ENCODE assay signal across 22 cellular contexts in genomic region chr18:10460414-10461018, GRCh38. TPM values are rescaled to one million over a fixed set of nuclear protein-coding genes. Genes with fewer than 3 reads are reported as not detected.
A peak's percentile ranks its signal among the peaks of the same experiment; 100 is the strongest.
DNase-seq lines count a peak whose midpoint lies in the region; ATAC-seq, FAIRE-seq and TF ChIP-seq lines count a peak whose summit lies in the region.
"Had no signal": no experiment of that assay in that cellular context is flagged by ENCODE, and none has a peak within 500 bp of the region (broad histone marks: within the 10 kb centered on the region; RNA-seq: fewer than 3 reads in every experiment).

No MANE protein-coding gene starts in this region.

- POLR2A ChIA-PET in IMR-90 (lab: Charles Lee; ENCODE audit: unreplicated experiment) (no interaction called here), K562 (lab: Yijun Ruan, JAX) (interaction anchor here (1.0 to 1.1 kb wide), 2 partner anchors 11 to 65 kb away, joined by 3 read pairs; partner anchors contain the start of gene NAPG)

- no peak for TF ChIP-seq EP300 in K562 (IDR thresholded peaks at IDR 0.05; ENCODE audit: low read length)

- no peak overlapping the region for H2BK5ac ChIP-seq in IMR-90 (ENCODE audit: low read depth, low read length, poor library complexity, severe bottlenecking)

- H3K27me3 ChIP-seq in IMR-90 (ENCODE audit: control insufficient read depth, insufficient read depth, low read length) = peaks cover 27% of the 10 kb centered on the region
- peaks cover 13 to 18% of the 10 kb centered on the region in 2 experiments; a peak in 3 of 5 replicates for H3K27me3 ChIP-seq in K562 (ENCODE audit: control insufficient read depth in 2 of 2, insufficient read depth in 2 of 2, low read length in 2 of 2)

- no peak overlapping the region for H2BK120ac ChIP-seq in IMR-90 (ENCODE audit: low read depth, low read length)

- H3K9me3 ChIP-seq in IMR-90 (ENCODE audit: control insufficient read depth, insufficient read depth, low read length) = no peaks in the 10 kb centered on the region
- H3K9me3 ChIP-seq in K562 (replicated peaks; ENCODE audit: control insufficient read depth, insufficient read depth, low read depth, low read length) = no peaks in the 10 kb centered on the region
- H3K9me3 ChIP-seq: BE2C, HAP-1 had no signal

- H3K23ac ChIP-seq in IMR-90 (ENCODE audit: low read depth, low read length) = no peak overlapping the region

- H2AK9ac ChIP-seq in IMR-90 (replicated peaks; ENCODE audit: low read depth, low read length, poor library complexity) = no peak overlapping the region

- H3K4me3 Mint-ChIP-seq in neural crest cell = peak overlapping the region; percentile 45
- H3K4me3 Mint-ChIP-seq: CD4-positive, CD25-positive, alpha-beta regulatory T cell; CD8-positive, alpha-beta memory T cell had no signal

- no peak overlapping the region for H3K27ac ChIP-seq in IMR-90 (ENCODE audit: insufficient read depth, low read length)
- H3K27ac ChIP-seq in K562 (ENCODE audit: extremely low read depth, low read depth, low read length) = no peak overlapping the region

- H3K4me2 ChIP-seq in IMR-90 (ENCODE audit: low read depth, low read length) = no peak overlapping the region
- no peak overlapping the region for H3K4me2 ChIP-seq in K562 (ENCODE audit: insufficient read depth, low read length)

- no peak overlapping the region for H2BK20ac ChIP-seq in IMR-90 (ENCODE audit: low read depth, low read length)

- no peak for TF ChIP-seq CTCF in IMR-90 (conservative IDR thresholded peaks at IDR 0.05; ENCODE audit: low read depth, low read length)
- no peak for TF ChIP-seq CTCF in K562 (IDR thresholded peaks at IDR 0.05 in 2 of 3, conservative IDR thresholded peaks at IDR 0.05 in 1 of 3; ENCODE audit: insufficient read depth in 2 of 3, low read depth in 1 of 3, low read length in 3 of 3)
- TF ChIP-seq CTCF in neural crest cell (conservative IDR thresholded peaks at IDR 0.05) = no peak

- no peak overlapping the region for H3K18ac ChIP-seq in IMR-90 (ENCODE audit: low read depth, low read length)

- H3K36me3 Mint-ChIP-seq in neural crest cell (ENCODE audit: low read depth) = peaks cover 9% of the 10 kb centered on the region
- H3K36me3 Mint-ChIP-seq: CD4-positive, CD25-positive, alpha-beta regulatory T cell; CD8-positive, alpha-beta memory T cell had no signal

- peaks cover 0 to 5% of the 10 kb centered on the region in 2 experiments; a peak in 1 of 4 replicates for H3K79me1 ChIP-seq in IMR-90 (ENCODE audit: low read depth in 1 of 2, low read length in 2 of 2)

- BruUV-seq in IMR-90 (replicated peaks; lab: Mats Ljungman, UMichigan) (no TSS peak), K562 (replicated peaks; lab: Mats Ljungman, UMichigan) (no TSS peak)

- H3K56ac ChIP-seq in IMR-90 (ENCODE audit: extremely low read depth, insufficient read depth, low read length) = no peak overlapping the region

- DNase-seq in IMR-90 (no peak), K562 (ENCODE audit: extremely low read depth in 1 of 4, low spot score in 3 of 4) (no peak), neural crest cell (ENCODE audit: low read depth, low spot score) (no peak), midbrain (lab: John Stamatoyannopoulos, UW) (no peak)
- DNase-seq in activated T-cell treated with anti-CD3 and anti-CD28 coated beads, Interleukin-2, amount 50 U/mL, for 1 hour = no peak
- no peak for DNase-seq in activated CD8-positive, alpha-beta memory T cell treated with anti-CD3 and anti-CD28 coated beads for 24 hours
- DNase-seq: ACHN; BE2C; C1 segment of cervical spinal cord; CD4-positive, CD25-positive, alpha-beta regulatory T cell; CD8-positive, alpha-beta memory T cell; COR-L47; DMS 273 treated with DMSO at 0.1 percent for 48 hours; DMS53; DND-41; EL had no signal

- H2AK5ac ChIP-seq in IMR-90 (ENCODE audit: low read depth, low read length) = no peak overlapping the region

- WGBS in IMR-90 (ENCODE audit: extremely low coverage in 2 of 2, insufficient read length in 1 of 2), 2 experiments = no CpG with 5 or more reads among the region's 8 CpGs
- 11% methylated on average over 8 of the region's 8 CpGs for WGBS in K562 (ENCODE audit: insufficient coverage, low coverage, missing lambda C conversion rate)

- dilution Hi-C loops in IMR-90 (cut with HindIII; ENCODE audit: low sequenced_read_pairs, unreplicated experiment) = no loop called here

- no peak overlapping the region for H2BK15ac ChIP-seq in IMR-90 (ENCODE audit: low read depth, low read length)

- H3K36me3 ChIP-seq in IMR-90 (ENCODE audit: control insufficient read depth, insufficient read depth, low read length) (no peaks in the 10 kb centered on the region), K562 (ENCODE audit: control insufficient read depth, insufficient read depth, low read length) (no peaks in the 10 kb centered on the region)
- H3K36me3 ChIP-seq: BE2C, HAP-1 had no signal

- H3K4me3 ChIP-seq in IMR-90 (ENCODE audit: insufficient read depth, low read depth, low read length) = no peak overlapping the region
- H3K4me3 ChIP-seq in K562 = no peak overlapping the region
- H3K4me3 ChIP-seq: GM12878, HAP-1 had no signal

- no peaks in the 10 kb centered on the region for H3K9me3 Mint-ChIP-seq in neural crest cell

- no peak overlapping the region for H3K4ac ChIP-seq in IMR-90 (ENCODE audit: low read depth, low read length)

- H3K4me1 ChIP-seq in IMR-90 (ENCODE audit: control insufficient read depth, insufficient read depth, low read length) = no peaks in the 10 kb centered on the region
- H3K4me1 ChIP-seq in K562 (replicated peaks in 1 of 2; ENCODE audit: control insufficient read depth in 2 of 2, insufficient read depth in 2 of 2, low read length in 2 of 2) = no peaks in the 10 kb centered on the region
- H3K4me1 ChIP-seq: BE2C, HAP-1 had no signal

- TF ChIP-seq RAD21 in IMR-90 (IDR thresholded peaks at IDR 0.05; ENCODE audit: low read length) (no peak), K562 (CRISPR knock-in tag; conservative IDR thresholded peaks at IDR 0.05 in 1 of 2, IDR thresholded peaks at IDR 0.05 in 1 of 2) (no peak)

- H2AFZ ChIP-seq in IMR-90 (replicated peaks; ENCODE audit: low read length, poor library complexity) = no peak overlapping the region
- no peak overlapping the region for H2AFZ ChIP-seq in K562 (ENCODE audit: low read depth, low read length)

- no peak overlapping the region for H3K27ac Mint-ChIP-seq in neural crest cell (ENCODE audit: unreplicated experiment)
- H3K27ac Mint-ChIP-seq: CD4-positive, CD25-positive, alpha-beta regulatory T cell; CD8-positive, alpha-beta memory T cell had no signal

- no peak for ATAC-seq in IMR-90 (ENCODE audit: low read depth)
- ATAC-seq in K562 = peak; percentile 26; the same call in 1 of the 3 replicates
- ATAC-seq: GM12878 had no signal

- no peak overlapping the region for H4K91ac ChIP-seq in IMR-90 (ENCODE audit: insufficient read depth, low read depth, low read length)

- peaks cover 7% of the 10 kb centered on the region for H3K27me3 Mint-ChIP-seq in neural crest cell (ENCODE audit: low read depth)

- no peak overlapping the region for H3K9ac ChIP-seq in IMR-90 (ENCODE audit: low read depth, low read length)
- no peak overlapping the region for H3K9ac ChIP-seq in K562 (ENCODE audit: insufficient read depth in 1 of 2, low read depth in 2 of 2, low read length in 2 of 2)

- H3K4me1 Mint-ChIP-seq in neural crest cell = peaks cover 77% of the 10 kb centered on the region

- TF ChIP-seq POLR2A in IMR-90 (IDR thresholded peaks at IDR 0.05; ENCODE audit: low read depth, low read length) (no peak), K562 (conservative IDR thresholded peaks at IDR 0.05) (no peak)

- in situ Hi-C loops in IMR-90 (cut with MboI; ENCODE audit: low sequenced_read_pairs) = no loop called here
- in situ Hi-C loops in K562 (cut with MboI) = no loop called here

- intact Hi-C loops in IMR-90 (cut with micrococcal nuclease) (no loop called here), K562 (cut with micrococcal nuclease) (no loop called here)

- FAIRE-seq in K562 (lab: Jason Lieb, UNC) = no peak
- FAIRE-seq: GM12878, GM19239 had no signal

- 0 out of 2 replicates have a peak, but pooled peaks cover 4% of the 10 kb centered on the region for H3K9me1 ChIP-seq in IMR-90 (ENCODE audit: insufficient read depth, low read length)
- H3K9me1 ChIP-seq in K562 (ENCODE audit: control insufficient read depth, insufficient read depth, low read length) = no peaks in the 10 kb centered on the region

- H4K8ac ChIP-seq in IMR-90 (ENCODE audit: low read depth in 2 of 2, low read length in 2 of 2) = no peak overlapping the region

- CTCF ChIA-PET in IMR-90 (lab: Yijun Ruan, JAX) = no interaction called here
- CTCF ChIA-PET in K562 (lab: Yijun Ruan, JAX; ENCODE audit: low intra/inter-chr PET ratio) = no interaction called here

- no peaks in the 10 kb centered on the region for H4K20me1 ChIP-seq in IMR-90 (ENCODE audit: insufficient read depth, low read length)
- H4K20me1 ChIP-seq in K562 (replicated peaks; ENCODE audit: control insufficient read depth, insufficient read depth, low read length) = no peaks in the 10 kb centered on the region

- H4K5ac ChIP-seq in IMR-90 (ENCODE audit: low read depth, low read length) = no peak overlapping the region

- H3K14ac ChIP-seq in IMR-90 (replicated peaks; ENCODE audit: low read depth, low read length) = no peak overlapping the region

- H3K79me2 ChIP-seq in K562 (ENCODE audit: control insufficient read depth, insufficient read depth, low read length) = no peaks in the 10 kb centered on the region

TF ChIP-seq in K562, 482 proteins besides CTCF, POLR2A, EP300 and RAD21 (continues in another document):
- 0 out of 2 replicates have a peak, but pooled peaks have one; percentile 26 for TF ChIP-seq ZNF384 (IDR thresholded peaks at IDR 0.05; ENCODE audit: low read depth, low read length)

RNA-seq across cellular contexts. Expression of gene APCDD1, which starts 6.1 kb away (rescaled TPM):
- total RNA-seq in IMR-90 (2012; rRNA removed) = 0.83 and 1.1 TPM in 2 replicates
- 1.9 and 2.2 TPM in 2 replicates for polyA plus RNA-seq in IMR-90 (2012; rRNA removed)
- polyA plus RNA-seq in IMR-90 (2012; cell fraction: cytosol; rRNA removed) = 1.2 and 3.0 TPM in 2 replicates
- polyA plus RNA-seq in IMR-90 (2012; cell fraction: nucleus; rRNA removed; ENCODE audit: low replicate concordance) = 1.3 and 2.1 TPM in 2 replicates
- total RNA-seq in K562 (2011; cell fraction: chromatin; rRNA removed; ENCODE audit: low replicate concordance) = not detected in 2 replicates
- total RNA-seq in K562 (2011; cell fraction: nucleolus; rRNA removed) = not detected in 2 replicates
- not detected in 2 replicates for total RNA-seq in K562 (2011; cell fraction: nucleoplasm; rRNA removed)
- not detected in 2 replicates for total RNA-seq in K562 (2014; rRNA removed)
- not detected in 2 replicates for total RNA-seq in K562 (2014; rRNA removed; fragmentation: Illumina TruSeq; extraction: Trizol)
- not detected in 2 replicates for total RNA-seq in K562 (2015; rRNA removed; fragmentation: Illumina TruSeq; extraction: Trizol)
- total RNA-seq in K562 (2021) = 0.07 TPM in 1 of 2 replicates, not detected in the other
- polyA plus RNA-seq in K562 (2011; rRNA removed) = not detected in 2 replicates
- polyA plus RNA-seq in K562 (2011; cell fraction: cytosol; rRNA removed) = not detected in 2 replicates
- polyA plus RNA-seq in K562 (2011; cell fraction: nucleus; rRNA removed) = not detected in 2 replicates
- polyA plus RNA-seq in K562 (2012) = not detected in 2 replicates
- not detected in 2 replicates for polyA plus RNA-seq in K562 (2014; fragmentation: Illumina TruSeq; extraction: Trizol)
- not detected for polyA plus RNA-seq in K562 (2014; fragmentation: Nextera tagmentation; extraction: Ambion mirVana)
- not detected in 2 replicates for polyA plus RNA-seq in K562 (2014; rRNA removed)
- polyA minus RNA-seq in K562 (2011; rRNA and poly(A)+ RNA removed) = not detected in 2 replicates
- polyA minus RNA-seq in K562 (2011; cell fraction: cytosol; rRNA and poly(A)+ RNA removed) = not detected in 2 replicates
- not detected in 2 replicates for polyA minus RNA-seq in K562 (2011; cell fraction: nucleus; rRNA and poly(A)+ RNA removed)
- 49.8 and 51.9 TPM in 2 replicates for total RNA-seq in neural crest cell
- total RNA-seq: A172; CD4-positive, CD25-positive, alpha-beta regulatory T cell; CD8-positive, alpha-beta memory T cell; G401; GM12878; HT-29 had no signal
- polyA plus RNA-seq: CD4-positive, CD25-positive, alpha-beta regulatory T cell; CD8-positive, alpha-beta memory T cell; GM12878 had no signal

Comparison
In these comparisons a context has a peak if more than half of its experiments do, and no peak if none do; other contexts are left out.
1. RNA of gene APCDD1, which starts 6.1 kb away (total RNA-seq): 49.8 to 51.9 TPM in neural crest cell; 0.83 to 1.1 TPM in IMR-90 and 0.07 TPM in K562; every median in the first group is over 10 times any median in the second.